Comparison of ENCODE assay signal across 9 cellular contexts in genomic region chr16:495127-495748, GRCh38. TPM values are rescaled to one million over a fixed set of nuclear protein-coding genes. Genes with fewer than 3 reads are reported as not detected.
A peak's percentile ranks its signal among the peaks of the same experiment; 100 is the strongest.
DNase-seq lines count a peak whose midpoint lies in the region; ATAC-seq and TF ChIP-seq lines count a peak whose summit lies in the region.
"Had no signal": no experiment of that assay in that cellular context is flagged by ENCODE, and none has a peak within 500 bp of the region (broad histone marks: within the 10 kb centered on the region; RNA-seq: fewer than 3 reads in every experiment).

No MANE protein-coding gene starts in this region.

- H2BK5ac ChIP-seq in neuronal stem cell (ENCODE audit: low read length), result no peak overlapping the region

- no peak overlapping the region for H3K4me2 ChIP-seq in OCI-LY7 (ENCODE audit: low read length)
- no peak overlapping the region for H3K4me2 ChIP-seq in neuronal stem cell (ENCODE audit: insufficient read depth, low read length, poor library complexity, severe bottlenecking)

- peaks cover 5% of the 10 kb centered on the region for H3K79me1 ChIP-seq in neuronal stem cell (ENCODE audit: low read depth, low read length)

- H3K18ac ChIP-seq in neuronal stem cell (ENCODE audit: low read length), result no peak overlapping the region

- H2BK15ac ChIP-seq in neuronal stem cell (ENCODE audit: low read length), result no peak overlapping the region

- H3K9me2 ChIP-seq in OCI-LY7 (ENCODE audit: insufficient read depth, low read length), result no peaks in the 10 kb centered on the region

- no peak overlapping the region for H3K27ac Mint-ChIP-seq in CD4-positive, alpha-beta T cell
- peak overlapping the region in 1 of 2 donors; percentile 82 for H3K27ac Mint-ChIP-seq in effector memory CD8-positive, alpha-beta T cell
- H3K27ac Mint-ChIP-seq: natural killer cell treated with Interleukin-12 subunit alpha and Interleukin-12 subunit beta and Interleukin-15 and Interleukin-18, amount 100 ng/mL, for 72 hours had no signal

- peak overlapping the region; percentile 58 for H3K23ac ChIP-seq in neuronal stem cell (ENCODE audit: low read depth, low read length, poor library complexity)

- H3K9me3 Mint-ChIP-seq in CD4-positive, alpha-beta T cell, result no peaks in the 10 kb centered on the region
- H3K9me3 Mint-ChIP-seq in effector memory CD8-positive, alpha-beta T cell, result no peaks in the 10 kb centered on the region
- H3K9me3 Mint-ChIP-seq: natural killer cell treated with Interleukin-12 subunit alpha and Interleukin-12 subunit beta and Interleukin-15 and Interleukin-18, amount 100 ng/mL, for 72 hours had no signal

- ATAC-seq in CD4-positive, alpha-beta T cell (ENCODE audit: poor library complexity), result no peak
- peak; percentile 43 for ATAC-seq in effector memory CD8-positive, alpha-beta T cell (replicated peaks)

- H3K9me3 ChIP-seq in CD4-positive, alpha-beta T cell (ENCODE audit: control insufficient read depth, low read length), result no peaks in the 10 kb centered on the region
- H3K9me3 ChIP-seq in OCI-LY7 (ENCODE audit: low read length) (no peaks in the 10 kb centered on the region), neuronal stem cell (replicated peaks in 1 of 2; ENCODE audit: control insufficient read depth in 2 of 2, insufficient read depth in 1 of 2, low read depth in 1 of 2, low read length in 2 of 2) (no peaks in the 10 kb centered on the region), suprapubic skin (no peaks in the 10 kb centered on the region)

- H2AFZ ChIP-seq in OCI-LY7 (ENCODE audit: low read length), result no peak overlapping the region
- H2AFZ ChIP-seq in neuronal stem cell (ENCODE audit: low read length), result no peak overlapping the region

- CTCF ChIA-PET in CD4-positive, alpha-beta T cell (lab: Charles Lee), result no interaction called here
- CTCF ChIA-PET in OCI-LY7 (lab: Charles Lee; ENCODE audit: unreplicated experiment), result no interaction called here

- H3K4me3 ChIP-seq in GM12864 (ENCODE audit: low read depth, low read length) (no peak overlapping the region), OCI-LY7 (ENCODE audit: low read depth, low read length, poor library complexity, severe bottlenecking) (no peak overlapping the region), neuronal stem cell (ENCODE audit: low read length in 2 of 2) (no peak overlapping the region), suprapubic skin (no peak overlapping the region), lower leg skin (ENCODE audit: low read depth, poor library complexity, severe bottlenecking) (no peak overlapping the region)

- no peaks in the 10 kb centered on the region for H3K79me2 ChIP-seq in OCI-LY7 (ENCODE audit: insufficient read depth, low read depth, low read length)

- H3K4me3 Mint-ChIP-seq in CD4-positive, alpha-beta T cell, result no peak overlapping the region
- no peak overlapping the region for H3K4me3 Mint-ChIP-seq in effector memory CD8-positive, alpha-beta T cell
- H3K4me3 Mint-ChIP-seq: natural killer cell treated with Interleukin-12 subunit alpha and Interleukin-12 subunit beta and Interleukin-15 and Interleukin-18, amount 100 ng/mL, for 72 hours had no signal

- POLR2A ChIA-PET in CD4-positive, alpha-beta T cell (lab: Charles Lee), result no interaction called here
- POLR2A ChIA-PET in OCI-LY7 (lab: Charles Lee), result no interaction called here

- BruUV-seq in OCI-LY7 (replicated peaks; lab: Mats Ljungman, UMichigan), result no TSS peak

- no peak overlapping the region for H4K8ac ChIP-seq in neuronal stem cell (ENCODE audit: low read depth, low read length)

- no peaks in the 10 kb centered on the region for H3K27me3 Mint-ChIP-seq in CD4-positive, alpha-beta T cell
- no peaks in the 10 kb centered on the region for H3K27me3 Mint-ChIP-seq in effector memory CD8-positive, alpha-beta T cell
- H3K27me3 Mint-ChIP-seq: natural killer cell treated with Interleukin-12 subunit alpha and Interleukin-12 subunit beta and Interleukin-15 and Interleukin-18, amount 100 ng/mL, for 72 hours had no signal

- H4K20me1 ChIP-seq in OCI-LY7 (ENCODE audit: insufficient read depth, low read length), result no peaks in the 10 kb centered on the region

- no peak overlapping the region for H2BK120ac ChIP-seq in neuronal stem cell (ENCODE audit: low read depth, low read length)

- H3K27ac ChIP-seq in CD4-positive, alpha-beta T cell (ENCODE audit: low read depth, low read length), result no peak overlapping the region
- H3K27ac ChIP-seq in OCI-LY7 (ENCODE audit: low read depth, low read length, poor library complexity, severe bottlenecking) (no peak overlapping the region), neuronal stem cell (replicated peaks; ENCODE audit: low read length) (peak overlapping the region; percentile 35), suprapubic skin (no peak overlapping the region)

- TF ChIP-seq CTCF in CD4-positive, alpha-beta T cell (IDR thresholded peaks at IDR 0.05), result peak; percentile 41
- TF ChIP-seq CTCF in GM12864 (IDR thresholded peaks at IDR 0.05; ENCODE audit: low read depth, low read length, missing control alignments), result peak; percentile 27
- peak; percentile 52; the same call in 1 of the 2 replicates for TF ChIP-seq CTCF in OCI-LY7 (conservative IDR thresholded peaks at IDR 0.05; ENCODE audit: low read length)
- no peak for TF ChIP-seq CTCF in suprapubic skin (IDR thresholded peaks at IDR 0.05)
- no peak for TF ChIP-seq CTCF in lower leg skin (IDR thresholded peaks at IDR 0.05)

- H3K27me3 ChIP-seq in CD4-positive, alpha-beta T cell (ENCODE audit: control insufficient read depth, insufficient read depth, low read length), result no peaks in the 10 kb centered on the region
- no peaks in the 10 kb centered on the region for H3K27me3 ChIP-seq in neuronal stem cell (ENCODE audit: control insufficient read depth in 3 of 3, insufficient read depth in 3 of 3, low read depth in 1 of 3, low read length in 3 of 3)
- H3K27me3 ChIP-seq in suprapubic skin, result no peaks in the 10 kb centered on the region

- no peak for TF ChIP-seq EP300 in suprapubic skin (IDR thresholded peaks at IDR 0.05)

- WGBS in neuronal stem cell (ENCODE audit: extremely low coverage in 2 of 2, insufficient read length in 2 of 2, insufficient replicate concordance in 1 of 2), 2 donors, result no CpG with 5 or more reads among the region's 11 CpGs
- 81% methylated on average over 11 of the region's 11 CpGs for WGBS in suprapubic skin
- WGBS in lower leg skin, 2 donors, result 76 to 82% methylated on average over 9 to 11 of the region's 11 CpGs

- H3K4me1 ChIP-seq in OCI-LY7 (ENCODE audit: insufficient read depth, low read length, poor library complexity, severe bottlenecking) (no peaks in the 10 kb centered on the region), neuronal stem cell (ENCODE audit: control insufficient read depth in 2 of 2, insufficient read depth in 1 of 2, low read depth in 1 of 2, low read length in 2 of 2) (peaks cover 0 to 3% of the 10 kb centered on the region in 2 donors), suprapubic skin (no peaks in the 10 kb centered on the region)

- H3K36me3 ChIP-seq in OCI-LY7 (ENCODE audit: insufficient read depth, low read length) (peaks cover 3% of the 10 kb centered on the region; the same call in 1 of the 2 replicates), neuronal stem cell (replicated peaks in 1 of 2; ENCODE audit: control insufficient read depth in 2 of 2, insufficient read depth in 2 of 2, low read length in 2 of 2) (peaks cover 16 to 67% of the 10 kb centered on the region in 2 donors), suprapubic skin (peaks cover 11% of the 10 kb centered on the region)

- H3K4me1 Mint-ChIP-seq in CD4-positive, alpha-beta T cell (ENCODE audit: low read depth), result no peaks in the 10 kb centered on the region
- peaks cover 0 to 1% of the 10 kb centered on the region in 2 donors for H3K4me1 Mint-ChIP-seq in effector memory CD8-positive, alpha-beta T cell (ENCODE audit: low read depth in 2 of 2)

- no peak overlapping the region for H2AK5ac ChIP-seq in neuronal stem cell (ENCODE audit: low read depth, low read length)

- TF ChIP-seq POLR2A in suprapubic skin (IDR thresholded peaks at IDR 0.05) (no peak), lower leg skin (IDR thresholded peaks at IDR 0.05) (no peak)

- H3K4ac ChIP-seq in neuronal stem cell (ENCODE audit: low read length), result no peak overlapping the region

- peaks cover 14% of the 10 kb centered on the region for H3K36me3 Mint-ChIP-seq in CD4-positive, alpha-beta T cell (ENCODE audit: low read depth)
- peaks cover 12% of the 10 kb centered on the region for H3K36me3 Mint-ChIP-seq in effector memory CD8-positive, alpha-beta T cell (ENCODE audit: insufficient read depth)
- H3K36me3 Mint-ChIP-seq: natural killer cell treated with Interleukin-12 subunit alpha and Interleukin-12 subunit beta and Interleukin-15 and Interleukin-18, amount 100 ng/mL, for 72 hours had no signal

- intact Hi-C loops in CD4-positive, alpha-beta T cell (cut with DNase I, micrococcal nuclease), result no loop called here
- intact Hi-C loops in OCI-LY7 (cut with micrococcal nuclease; ENCODE audit: unreplicated experiment) (loop anchor here (5.0 kb wide), 1 partner anchor 103 kb away; no protein-coding TSS in a partner anchor), lower leg skin (cut with DNase I; ENCODE audit: low total_unique reads) (no loop called here)

- no peak overlapping the region for H4K91ac ChIP-seq in neuronal stem cell (ENCODE audit: low read depth, low read length, poor library complexity)

- no peak overlapping the region for H3K9ac ChIP-seq in neuronal stem cell (ENCODE audit: low read depth, low read length, poor library complexity)

- H3K14ac ChIP-seq in neuronal stem cell (ENCODE audit: low read length), result no peak overlapping the region

- DNase-seq in CD4-positive, alpha-beta T cell, result peak in 2 of 10 experiments; percentile 2 to 3
- DNase-seq in GM12864 (ENCODE audit: low read depth) (no peak), OCI-LY7 (ENCODE audit: low spot score) (peak; percentile 24), neuronal stem cell (ENCODE audit: low spot score) (no peak), suprapubic skin (ENCODE audit: low spot score in 2 of 2) (no peak), T-helper 9 cell (no peak), lower leg skin (ENCODE audit: low spot score in 2 of 2) (no peak)
- no peak for DNase-seq in effector memory CD8-positive, alpha-beta T cell

- H2BK12ac ChIP-seq in neuronal stem cell (ENCODE audit: low read length), result no peak overlapping the region

RNA-seq across cellular contexts. Expression of gene CAPN15, which starts 32.3 kb away (rescaled TPM):
- total RNA-seq in CD4-positive, alpha-beta T cell, result 10 to 100 TPM; 35.5 to 36.9 TPM
- 23.1 and 32.9 TPM in 2 replicates for total RNA-seq in OCI-LY7 (2014; rRNA removed; shearing (Covaris generic))
- total RNA-seq in OCI-LY7 (2022), result 43.9 and 54.0 TPM in 2 replicates
- 19.7 TPM for polyA plus RNA-seq in neuronal stem cell (2013, experiment 1 of 2)
- 19.6 TPM for polyA plus RNA-seq in neuronal stem cell (2013, experiment 2 of 2)
- total RNA-seq in suprapubic skin, result 10 to 100 TPM; 59.9 to 86.4 (median 75.2) TPM
- 10 to 100 TPM; 80.8 to 95.5 (median 84.6) TPM for total RNA-seq in lower leg skin

Comparison
In these comparisons a context has a peak if more than half of its experiments do, and no peak if none do; other contexts are left out.
1. CTCF ChIP-seq: peak in CD4-positive, alpha-beta T cell (single experiment), GM12864 (single experiment) and OCI-LY7 (single experiment); none in suprapubic skin (0 of 2) and lower leg skin (0 of 3).